In genomic region chr1:50783286-50783685, GRCh38 we compare ENCODE assay signal across 17 cellular contexts.
DNase-seq lines count a peak whose midpoint lies in the region; ATAC-seq and TF ChIP-seq lines count a peak whose summit lies in the region.
"Had no signal": no experiment of that assay in that cellular context is flagged by ENCODE, and none has a peak within 500 bp of the region (broad histone marks: within the 10 kb centered on the region; RNA-seq: fewer than 3 reads in every experiment).

No MANE protein-coding gene starts in this region.

- POLR2A ChIA-PET in activated CD4-positive, alpha-beta T cell treated with anti-CD3 and anti-CD28 coated beads for 36 hours (lab: Charles Lee): no interaction called here
- POLR2A ChIA-PET in CD4-positive, alpha-beta T cell (lab: Charles Lee): interaction anchor here (0.6 kb wide), 1 partner anchor 9 kb away, joined by 3 read pairs; no protein-coding TSS in a partner anchor

- peak overlapping the region in 2 of 5 donors; percentile 28 to 35 for H3K9ac ChIP-seq in subcutaneous abdominal adipose tissue (ENCODE audit: low read length in 5 of 5)

- H3K36me3 ChIP-seq in subcutaneous abdominal adipose tissue (ENCODE audit: control insufficient read depth in 5 of 5, insufficient read depth in 5 of 5, low read length in 5 of 5): peaks cover 6 to 22% (median 20%) of the 10 kb centered on the region in 5 donors
- H3K36me3 ChIP-seq: pancreas had no signal

- TF ChIP-seq CTCF in fibroblast of the aortic adventitia (IDR thresholded peaks at IDR 0.05; ENCODE audit: insufficient read depth, low read length): no peak
- no peak for TF ChIP-seq CTCF in CD4-positive, alpha-beta T cell (IDR thresholded peaks at IDR 0.05)

- intact Hi-C loops in activated CD4-positive, alpha-beta T cell treated with anti-CD3 and anti-CD28 coated beads for 36 hours (cut with DNase I, micrococcal nuclease): no loop called here
- intact Hi-C loops in CD4-positive, alpha-beta T cell (cut with DNase I, micrococcal nuclease): no loop called here

- no peaks in the 10 kb centered on the region for H3K9me3 Mint-ChIP-seq in activated CD4-positive, alpha-beta T cell treated with anti-CD3 and anti-CD28 coated beads for 36 hours (ENCODE audit: low read depth)
- no peaks in the 10 kb centered on the region for H3K9me3 Mint-ChIP-seq in CD4-positive, alpha-beta T cell
- H3K9me3 Mint-ChIP-seq: CD8-positive, alpha-beta T cell; HFFc6 had no signal

- no peak overlapping the region for H3K4me3 Mint-ChIP-seq in activated CD4-positive, alpha-beta T cell treated with anti-CD3 and anti-CD28 coated beads for 36 hours
- no peak overlapping the region for H3K4me3 Mint-ChIP-seq in CD4-positive, alpha-beta T cell
- H3K4me3 Mint-ChIP-seq: CD8-positive, alpha-beta T cell; HFFc6 had no signal

- H3K27ac Mint-ChIP-seq in activated CD4-positive, alpha-beta T cell treated with anti-CD3 and anti-CD28 coated beads for 36 hours: peak overlapping the region; percentile 15
- H3K27ac Mint-ChIP-seq in CD4-positive, alpha-beta T cell: no peak overlapping the region
- H3K27ac Mint-ChIP-seq: CD8-positive, alpha-beta T cell; HFFc6 had no signal

- no peak overlapping the region for H3K27ac ChIP-seq in subcutaneous abdominal adipose tissue (ENCODE audit: low read depth, low read length)
- no peak overlapping the region for H3K27ac ChIP-seq in CD4-positive, alpha-beta T cell (ENCODE audit: low read depth, low read length)
- H3K27ac ChIP-seq: 22Rv1, pancreas, tibial artery, VCaP had no signal

- no peaks in the 10 kb centered on the region for H3K27me3 Mint-ChIP-seq in activated CD4-positive, alpha-beta T cell treated with anti-CD3 and anti-CD28 coated beads for 36 hours
- H3K27me3 Mint-ChIP-seq in CD4-positive, alpha-beta T cell: no peaks in the 10 kb centered on the region

- no peaks in the 10 kb centered on the region for H3K9me3 ChIP-seq in subcutaneous abdominal adipose tissue (ENCODE audit: control insufficient read depth in 5 of 5, low read length in 5 of 5)
- no peaks in the 10 kb centered on the region for H3K9me3 ChIP-seq in CD4-positive, alpha-beta T cell (ENCODE audit: control insufficient read depth, low read length)
- H3K9me3 ChIP-seq: pancreas, tibial artery had no signal

- peaks cover 21% of the 10 kb centered on the region for H3K36me3 Mint-ChIP-seq in activated CD4-positive, alpha-beta T cell treated with anti-CD3 and anti-CD28 coated beads for 36 hours (ENCODE audit: low read depth)
- peaks cover 55% of the 10 kb centered on the region for H3K36me3 Mint-ChIP-seq in CD4-positive, alpha-beta T cell (ENCODE audit: low read depth)

- DNase-seq in activated CD4-positive, alpha-beta T cell treated with anti-CD3 and anti-CD28 coated beads for 36 hours: no peak
- DNase-seq in activated CD4-positive, alpha-beta T cell treated with anti-CD3 and anti-CD28 coated beads for 48 hours: no peak
- DNase-seq in OCI-M1 (lab: John Stamatoyannopoulos, UW) (peak; percentile 18), fibroblast of the aortic adventitia (ENCODE audit: low read depth) (peak; percentile 46), HK-2 (ENCODE audit: unreplicated experiment) (no peak), NCI-H2081 (lab: John Stamatoyannopoulos, UW) (no peak)
- DNase-seq in CD4-positive, alpha-beta T cell: no peak
- DNase-seq: anterior cingulate cortex; CD8-positive, alpha-beta T cell; HFFc6; NCI-H187; NCI-H446 treated with DMSO at 0.1 percent for 48 hours; pancreas; tibial artery had no signal

- no peaks in the 10 kb centered on the region for H3K27me3 ChIP-seq in subcutaneous abdominal adipose tissue (ENCODE audit: control insufficient read depth in 5 of 5, insufficient read depth in 4 of 5, low read length in 5 of 5)
- no peaks in the 10 kb centered on the region for H3K27me3 ChIP-seq in CD4-positive, alpha-beta T cell (ENCODE audit: control insufficient read depth, insufficient read depth, low read length)
- H3K27me3 ChIP-seq: pancreas, tibial artery had no signal

- CTCF ChIA-PET in activated CD4-positive, alpha-beta T cell treated with anti-CD3 and anti-CD28 coated beads for 36 hours (lab: Charles Lee): interaction anchor here (0.6 to 2.7 kb wide), 2 partner anchors 8 to 9 kb away, joined by 3 to 21 read pairs; no protein-coding TSS in a partner anchor
- CTCF ChIA-PET in CD4-positive, alpha-beta T cell (lab: Charles Lee): interaction anchor here (1.1 kb wide), 1 partner anchor 9 kb away, joined by 7 read pairs; no protein-coding TSS in a partner anchor

- peaks cover 0 to 1% (median 0%) of the 10 kb centered on the region in 5 donors for H3K4me1 ChIP-seq in subcutaneous abdominal adipose tissue (ENCODE audit: control insufficient read depth in 5 of 5, insufficient read depth in 5 of 5, low read length in 5 of 5)
- H3K4me1 ChIP-seq: pancreas, tibial artery had no signal

- no peak for ATAC-seq in activated CD4-positive, alpha-beta T cell treated with anti-CD3 and anti-CD28 coated beads for 36 hours
- ATAC-seq in CD4-positive, alpha-beta T cell (ENCODE audit: poor library complexity): no peak
- ATAC-seq: CD8-positive, alpha-beta T cell; pancreas had no signal

- H3K4me3 ChIP-seq in fibroblast of the aortic adventitia (ENCODE audit: low read depth, low read length): peak overlapping the region; percentile 64
- H3K4me3 ChIP-seq in subcutaneous abdominal adipose tissue (ENCODE audit: low read depth in 1 of 5, low read length in 5 of 5): peak overlapping the region; percentile 30 to 64 (median 41)
- H3K4me3 ChIP-seq: pancreas had no signal

- H3K4me1 Mint-ChIP-seq in activated CD4-positive, alpha-beta T cell treated with anti-CD3 and anti-CD28 coated beads for 36 hours: peaks cover 25% of the 10 kb centered on the region
- peaks cover 38% of the 10 kb centered on the region for H3K4me1 Mint-ChIP-seq in CD4-positive, alpha-beta T cell (ENCODE audit: low read depth)

Comparison
In these comparisons a context has a peak if more than half of its experiments do, and no peak if none do; other contexts are left out.
1. DNase-seq: peak in OCI-M1 (single experiment) and fibroblast of the aortic adventitia (single experiment); none in activated CD4-positive, alpha-beta T cell treated with anti-CD3 and anti-CD28 coated beads for 36 hours (single experiment), activated CD4-positive, alpha-beta T cell treated with anti-CD3 and anti-CD28 coated beads for 48 hours (single experiment), CD4-positive, alpha-beta T cell (0 of 10), HK-2 (single experiment) and NCI-H2081 (0 of 2).